Comparison of ENCODE assay signal across 20 cellular contexts in the genomic region with DNA sequence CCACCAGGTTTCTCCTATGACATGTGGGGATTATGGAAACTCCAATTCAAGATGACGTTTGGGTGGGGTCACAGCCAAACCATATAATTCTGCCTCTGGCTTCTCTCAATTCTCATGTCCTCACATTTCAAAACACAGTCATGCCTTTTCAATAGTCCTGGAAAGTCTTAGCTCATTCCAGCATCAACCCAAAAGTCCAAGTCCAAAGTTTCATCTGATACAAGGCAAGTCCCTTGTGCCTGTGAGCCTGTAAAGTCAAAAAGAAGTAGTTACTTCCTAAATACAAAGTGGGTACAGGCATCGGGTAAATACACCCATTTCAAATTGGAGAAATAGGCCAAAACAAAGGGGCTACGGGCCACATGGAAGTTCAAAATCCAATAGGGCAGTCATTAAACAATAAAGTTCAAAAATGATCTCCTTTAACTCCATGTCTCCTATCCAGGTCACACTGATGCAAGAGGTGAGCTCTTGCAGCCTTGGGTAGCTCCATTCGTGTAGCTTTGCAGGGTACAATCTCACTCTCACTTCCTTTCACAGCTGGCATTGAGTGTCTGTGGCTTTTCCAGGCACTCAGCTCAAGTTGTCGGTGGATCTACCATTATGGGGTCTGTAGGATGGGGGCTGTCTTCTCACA.
"Had no signal": no experiment of that assay in that cellular context is flagged by ENCODE, and none has a peak within 500 bp of the region (broad histone marks: within the 10 kb centered on the region; RNA-seq: fewer than 3 reads in every experiment).

No MANE protein-coding gene starts in this region.

- ATAC-seq: activated T-cell treated with anti-CD3 and anti-CD28 coated beads, Interleukin-2, amount 50 U/mL, for 4 hours; left ventricle myocardium superior; natural killer cell treated with Interleukin-12 subunit alpha and Interleukin-12 subunit beta and Interleukin-15 and Interleukin-18, amount 100 ng/mL, for 72 hours; right cardiac atrium; stimulated activated effector memory CD8-positive, alpha-beta T cell treated with anti-CD3 and anti-CD28 coated beads, Interleukin-12 subunit alpha, Interleukin-12 subunit beta, amount 100 ng/mL, for 72 hours; stimulated activated naive CD8-positive, alpha-beta T cell treated with anti-CD3 and anti-CD28 coated beads, Interleukin-15, amount 100 ng/mL, for 72 hours had no signal

- H3K9ac ChIP-seq: parathyroid adenoma had no signal

- H3K27me3 ChIP-seq: adrenal gland, ascending aorta, brain microvascular endothelial cell, tibial artery had no signal

- H3K4me1 ChIP-seq: adrenal gland, ascending aorta, parathyroid adenoma, tibial artery had no signal

- H3K27ac ChIP-seq: adrenal gland, ascending aorta, brain microvascular endothelial cell, parathyroid adenoma, tibial artery had no signal

- H3K79me2 ChIP-seq: parathyroid adenoma had no signal

- H3K9me3 ChIP-seq: adrenal gland, ascending aorta, tibial artery had no signal

- DNase-seq: activated CD4-positive, alpha-beta T cell treated with anti-CD3 and anti-CD28 coated beads, Interleukin-2, amount 50 U/mL, for 4 hours; activated CD8-positive, alpha-beta memory T cell treated with anti-CD3 and anti-CD28 coated beads, Interleukin-2, amount 50 U/mL, for 48 hours; activated naive CD4-positive, alpha-beta T cell; activated T-cell treated with anti-CD3 and anti-CD28 coated beads, Interleukin-2, amount 50 U/mL, for 4 hours; adrenal gland; brain microvascular endothelial cell; caudate nucleus; effector CD4-positive, alpha-beta T cell; erythroblast; immature natural killer cell; kidney glomerular epithelial cell; left ventricle myocardium superior; right cardiac atrium; stimulated activated CD4-positive, alpha-beta T cell treated with anti-CD3 and anti-CD28 coated beads, Interleukin-1b, Interleukin-23, amount 100 ng/mL, for 48 hours; stimulated activated naive CD8-positive, alpha-beta T cell treated with anti-CD3 and anti-CD28 coated beads, Interleukin-15, amount 100 ng/mL, for 72 hours; tibial artery had no signal

- H3K36me3 ChIP-seq: adrenal gland, ascending aorta, brain microvascular endothelial cell, tibial artery had no signal

- H2AFZ ChIP-seq: parathyroid adenoma had no signal

- H3K4me3 ChIP-seq: adrenal gland, ascending aorta, tibial artery had no signal
